16 cellular contexts compared by ENCODE assay signal in genomic region chr12:39459027-39459434, GRCh38.
"Had no signal": no experiment of that assay in that cellular context is flagged by ENCODE, and none has a peak within 500 bp of the region (broad histone marks: within the 10 kb centered on the region; RNA-seq: fewer than 3 reads in every experiment).

No MANE protein-coding gene starts in this region.

- H3K9me3 ChIP-seq: colonic mucosa, esophagus squamous epithelium, mucosa of descending colon, sigmoid colon, testis, tibial nerve had no signal

- H3K27ac ChIP-seq: colonic mucosa, esophagus squamous epithelium, foreskin keratinocyte, heart left ventricle, sigmoid colon, skin epidermis, testis, tibial nerve had no signal

- H3K4me3 ChIP-seq: colonic mucosa, esophagus squamous epithelium, heart left ventricle, mucosa of descending colon, sigmoid colon, skin epidermis, testis, tibial nerve had no signal

- H3K4me1 ChIP-seq: colonic mucosa, esophagus squamous epithelium, foreskin keratinocyte, heart left ventricle, sigmoid colon, testis, tibial nerve had no signal

- H3K36me3 ChIP-seq: colonic mucosa, esophagus squamous epithelium, heart left ventricle, sigmoid colon, tibial nerve had no signal

- H3K27me3 ChIP-seq: colonic mucosa, esophagus squamous epithelium, foreskin keratinocyte, heart left ventricle, sigmoid colon, testis, tibial nerve had no signal

- DNase-seq: colonic mucosa; dermis blood vessel endothelial cell; esophagus squamous epithelium; foreskin keratinocyte; heart left ventricle; hippocampal formation; kidney glomerular epithelial cell; mucosa of descending colon; naive thymus-derived CD8-positive, alpha-beta T cell; posterior cingulate gyrus; sigmoid colon; stimulated activated CD4-positive, alpha-beta T cell treated with anti-CD3 and anti-CD28 coated beads, Interleukin-2, amount 100 ng/mL, for 48 hours; stimulated activated naive CD8-positive, alpha-beta T cell treated with anti-CD3 and anti-CD28 coated beads, Interleukin-15, Interleukin-2, amounts not matched to agents 100 U/mL and 50 U/mL, for 24 hours; testis had no signal

- ATAC-seq: foreskin keratinocyte; heart left ventricle; mucosa of descending colon; naive thymus-derived CD8-positive, alpha-beta T cell; stimulated activated naive CD8-positive, alpha-beta T cell treated with anti-CD3 and anti-CD28 coated beads, Interleukin-15, Interleukin-2, amounts not matched to agents 100 U/mL and 50 U/mL, for 24 hours had no signal
